ENCODE assay signal across 1 cellular context in the genomic region with DNA sequence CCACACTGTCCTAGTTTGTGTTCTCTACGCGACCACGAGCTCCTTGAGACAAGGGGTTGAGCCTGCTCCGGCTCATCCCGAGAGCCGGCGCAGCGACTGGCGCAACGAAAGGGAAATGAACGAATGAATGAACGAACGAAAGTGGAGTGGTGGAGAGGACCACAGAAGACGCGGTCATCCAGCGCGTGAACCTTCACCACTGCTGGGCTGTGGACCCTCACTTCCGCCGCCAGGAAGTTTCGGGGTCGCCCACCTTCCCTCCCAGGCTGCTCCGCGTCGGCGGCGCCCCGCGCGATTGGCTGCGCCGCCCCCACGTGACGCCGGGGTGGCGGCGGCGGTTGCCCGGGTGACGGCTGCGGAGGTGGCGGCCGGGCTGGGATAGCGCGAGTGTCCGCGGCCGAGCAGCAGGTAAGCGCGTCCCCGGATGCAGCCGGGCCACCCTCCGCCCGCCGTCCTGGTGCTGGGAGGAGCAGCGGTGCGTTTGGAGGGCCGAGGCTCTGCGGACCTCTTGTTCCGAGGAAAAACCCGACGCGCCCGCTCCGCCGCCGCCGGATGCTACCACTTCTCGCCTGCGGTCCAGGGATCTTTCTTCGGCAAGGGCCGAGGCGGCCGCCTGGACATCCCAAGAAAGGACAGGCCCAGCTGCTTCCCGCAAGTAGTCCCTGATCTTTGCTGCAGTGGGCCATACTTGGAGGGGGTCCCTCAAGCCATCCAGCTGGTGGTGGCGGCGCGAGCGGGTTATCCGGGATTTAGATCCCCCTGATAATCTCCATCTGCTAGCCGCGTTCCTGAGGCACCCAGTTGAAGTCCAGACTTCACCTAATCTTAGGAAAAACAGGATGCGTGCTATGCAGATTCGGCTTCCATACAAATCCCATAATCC.
A peak's percentile ranks its signal among the peaks of the same experiment; 100 is the strongest.
TF ChIP-seq lines count a peak whose summit lies in the region.

A gene with protein sequence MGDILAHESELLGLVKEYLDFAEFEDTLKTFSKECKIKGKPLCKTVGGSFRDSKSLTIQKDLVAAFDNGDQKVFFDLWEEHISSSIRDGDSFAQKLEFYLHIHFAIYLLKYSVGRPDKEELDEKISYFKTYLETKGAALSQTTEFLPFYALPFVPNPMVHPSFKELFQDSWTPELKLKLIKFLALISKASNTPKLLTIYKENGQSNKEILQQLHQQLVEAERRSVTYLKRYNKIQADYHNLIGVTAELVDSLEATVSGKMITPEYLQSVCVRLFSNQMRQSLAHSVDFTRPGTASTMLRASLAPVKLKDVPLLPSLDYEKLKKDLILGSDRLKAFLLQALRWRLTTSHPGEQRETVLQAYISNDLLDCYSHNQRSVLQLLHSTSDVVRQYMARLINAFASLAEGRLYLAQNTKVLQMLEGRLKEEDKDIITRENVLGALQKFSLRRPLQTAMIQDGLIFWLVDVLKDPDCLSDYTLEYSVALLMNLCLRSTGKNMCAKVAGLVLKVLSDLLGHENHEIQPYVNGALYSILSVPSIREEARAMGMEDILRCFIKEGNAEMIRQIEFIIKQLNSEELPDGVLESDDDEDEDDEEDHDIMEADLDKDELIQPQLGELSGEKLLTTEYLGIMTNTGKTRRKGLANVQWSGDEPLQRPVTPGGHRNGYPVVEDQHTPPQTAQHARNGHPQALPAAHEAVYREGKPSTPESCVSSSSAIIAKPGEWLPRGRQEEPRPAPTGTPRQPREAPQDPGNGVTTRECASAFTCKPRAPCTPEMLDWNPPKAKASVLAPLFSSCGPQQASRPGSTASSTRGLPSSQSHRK (plus strand): TSS at position 341 of the 883 bp plus-strand sequence. CDS start 7,608 bp downstream, outside the sequence.

TF ChIP-seq in HepG2, 621 proteins besides CTCF, POLR2A, EP300 and RAD21 (continued from another document and continues in another):
- TF ChIP-seq, protein P1, sequence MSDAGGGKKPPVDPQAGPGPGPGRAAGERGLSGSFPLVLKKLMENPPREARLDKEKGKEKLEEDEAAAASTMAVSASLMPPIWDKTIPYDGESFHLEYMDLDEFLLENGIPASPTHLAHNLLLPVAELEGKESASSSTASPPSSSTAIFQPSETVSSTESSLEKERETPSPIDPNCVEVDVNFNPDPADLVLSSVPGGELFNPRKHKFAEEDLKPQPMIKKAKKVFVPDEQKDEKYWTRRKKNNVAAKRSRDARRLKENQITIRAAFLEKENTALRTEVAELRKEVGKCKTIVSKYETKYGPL (CRISPR knock-in tag; IDR thresholded peaks at IDR 0.05): 0 out of 2 replicates have a peak, but pooled peaks have one; percentile 59
- TF ChIP-seq ZNF333 (CRISPR knock-in tag; IDR thresholded peaks at IDR 0.05; ENCODE audit: borderline replicate concordance) (no peak; the same call in 1 of the 2 replicates), TRIM24 (CRISPR knock-in tag; IDR thresholded peaks at IDR 0.05) (no peak), PCBP2 (optimal IDR thresholded peaks at IDR 0.05; ENCODE audit: low read depth, low read length, poor library complexity, severe bottlenecking) (no peak), ZNF33A (CRISPR knock-in tag; IDR thresholded peaks at IDR 0.05; ENCODE audit: borderline replicate concordance) (no peak), ZNF546 (CRISPR knock-in tag; conservative IDR thresholded peaks at IDR 0.05) (no peak), SMAD3 (CRISPR knock-in tag; IDR thresholded peaks at IDR 0.05) (peak; percentile 37; the same call in 1 of the 2 replicates), RFX5 (IDR thresholded peaks at IDR 0.05; ENCODE audit: low read depth, low read length) (no peak), ZNF446 (CRISPR knock-in tag; IDR thresholded peaks at IDR 0.05) (no peak), MEIS1 (CRISPR knock-in tag; IDR thresholded peaks at IDR 0.05; ENCODE audit: borderline replicate concordance) (peak; percentile 67), EZH2 (conservative IDR thresholded peaks at IDR 0.05; ENCODE audit: low read depth, low read length) (no peak), ZNF761 (CRISPR knock-in tag; conservative IDR thresholded peaks at IDR 0.05) (peak; percentile 85), RXRA (CRISPR knock-in tag; IDR thresholded peaks at IDR 0.05) (peak; percentile 28; the same call in 1 of the 2 replicates), MED8 (CRISPR knock-in tag; IDR thresholded peaks at IDR 0.05; ENCODE audit: insufficient replicate concordance) (peak; percentile 62), ZSCAN9 (CRISPR knock-in tag; IDR thresholded peaks at IDR 0.05; ENCODE audit: borderline replicate concordance) (0 out of 2 replicates have a peak, but pooled peaks have one; percentile 21), KDM5B (CRISPR knock-in tag; IDR thresholded peaks at IDR 0.05; ENCODE audit: borderline replicate concordance) (peak; percentile 88), ZBTB38 (CRISPR knock-in tag; IDR thresholded peaks at IDR 0.05) (peak; percentile 88; the same call in 1 of the 2 replicates), GATA4 (IDR thresholded peaks at IDR 0.05; ENCODE audit: borderline replicate concordance, low read depth) (0 out of 2 replicates have a peak, but pooled peaks have one; percentile 25), ZNF468 (CRISPR knock-in tag; IDR thresholded peaks at IDR 0.05) (0 out of 2 replicates have a peak, but pooled peaks have one; percentile 45), ZNF724P (CRISPR knock-in tag; IDR thresholded peaks at IDR 0.05; ENCODE audit: borderline replicate concordance) (no peak), JUNB (CRISPR knock-in tag; IDR thresholded peaks at IDR 0.05; ENCODE audit: borderline replicate concordance) (no peak)
- TF ChIP-seq, protein P2, sequence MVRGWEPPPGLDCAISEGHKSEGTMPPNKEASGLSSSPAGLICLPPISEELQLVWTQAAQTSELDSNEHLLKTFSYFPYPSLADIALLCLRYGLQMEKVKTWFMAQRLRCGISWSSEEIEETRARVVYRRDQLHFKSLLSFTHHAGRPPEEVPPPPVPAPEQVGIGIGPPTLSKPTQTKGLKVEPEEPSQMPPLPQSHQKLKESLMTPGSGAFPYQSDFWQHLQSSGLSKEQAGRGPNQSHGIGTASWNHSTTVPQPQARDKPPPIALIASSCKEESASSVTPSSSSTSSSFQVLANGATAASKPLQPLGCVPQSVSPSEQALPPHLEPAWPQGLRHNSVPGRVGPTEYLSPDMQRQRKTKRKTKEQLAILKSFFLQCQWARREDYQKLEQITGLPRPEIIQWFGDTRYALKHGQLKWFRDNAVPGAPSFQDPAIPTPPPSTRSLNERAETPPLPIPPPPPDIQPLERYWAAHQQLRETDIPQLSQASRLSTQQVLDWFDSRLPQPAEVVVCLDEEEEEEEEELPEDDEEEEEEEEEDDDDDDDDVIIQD (CRISPR knock-in tag; IDR thresholded peaks at IDR 0.05; ENCODE audit: low read depth): no peak
- TF ChIP-seq, protein P3, sequence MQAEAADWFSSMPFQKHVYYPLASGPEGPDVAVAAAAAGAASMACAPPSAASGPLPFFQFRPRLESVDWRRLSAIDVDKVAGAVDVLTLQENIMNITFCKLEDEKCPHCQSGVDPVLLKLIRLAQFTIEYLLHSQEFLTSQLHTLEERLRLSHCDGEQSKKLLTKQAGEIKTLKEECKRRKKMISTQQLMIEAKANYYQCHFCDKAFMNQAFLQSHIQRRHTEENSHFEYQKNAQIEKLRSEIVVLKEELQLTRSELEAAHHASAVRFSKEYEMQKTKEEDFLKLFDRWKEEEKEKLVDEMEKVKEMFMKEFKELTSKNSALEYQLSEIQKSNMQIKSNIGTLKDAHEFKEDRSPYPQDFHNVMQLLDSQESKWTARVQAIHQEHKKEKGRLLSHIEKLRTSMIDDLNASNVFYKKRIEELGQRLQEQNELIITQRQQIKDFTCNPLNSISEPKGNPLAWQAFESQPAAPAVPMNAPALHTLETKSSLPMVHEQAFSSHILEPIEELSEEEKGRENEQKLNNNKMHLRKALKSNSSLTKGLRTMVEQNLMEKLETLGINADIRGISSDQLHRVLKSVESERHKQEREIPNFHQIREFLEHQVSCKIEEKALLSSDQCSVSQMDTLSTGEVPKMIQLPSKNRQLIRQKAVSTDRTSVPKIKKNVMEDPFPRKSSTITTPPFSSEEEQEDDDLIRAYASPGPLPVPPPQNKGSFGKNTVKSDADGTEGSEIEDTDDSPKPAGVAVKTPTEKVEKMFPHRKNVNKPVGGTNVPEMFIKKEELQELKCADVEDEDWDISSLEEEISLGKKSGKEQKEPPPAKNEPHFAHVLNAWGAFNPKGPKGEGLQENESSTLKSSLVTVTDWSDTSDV (CRISPR knock-in tag; IDR thresholded peaks at IDR 0.05): 0 out of 2 replicates have a peak, but pooled peaks have one; percentile 17
- TF ChIP-seq, protein P4, sequence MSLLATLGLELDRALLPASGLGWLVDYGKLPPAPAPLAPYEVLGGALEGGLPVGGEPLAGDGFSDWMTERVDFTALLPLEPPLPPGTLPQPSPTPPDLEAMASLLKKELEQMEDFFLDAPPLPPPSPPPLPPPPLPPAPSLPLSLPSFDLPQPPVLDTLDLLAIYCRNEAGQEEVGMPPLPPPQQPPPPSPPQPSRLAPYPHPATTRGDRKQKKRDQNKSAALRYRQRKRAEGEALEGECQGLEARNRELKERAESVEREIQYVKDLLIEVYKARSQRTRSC (CRISPR knock-in tag; IDR thresholded peaks at IDR 0.05; ENCODE audit: low read depth): 0 out of 2 replicates have a peak, but pooled peaks have one; percentile 77
- TF ChIP-seq, protein P5, sequence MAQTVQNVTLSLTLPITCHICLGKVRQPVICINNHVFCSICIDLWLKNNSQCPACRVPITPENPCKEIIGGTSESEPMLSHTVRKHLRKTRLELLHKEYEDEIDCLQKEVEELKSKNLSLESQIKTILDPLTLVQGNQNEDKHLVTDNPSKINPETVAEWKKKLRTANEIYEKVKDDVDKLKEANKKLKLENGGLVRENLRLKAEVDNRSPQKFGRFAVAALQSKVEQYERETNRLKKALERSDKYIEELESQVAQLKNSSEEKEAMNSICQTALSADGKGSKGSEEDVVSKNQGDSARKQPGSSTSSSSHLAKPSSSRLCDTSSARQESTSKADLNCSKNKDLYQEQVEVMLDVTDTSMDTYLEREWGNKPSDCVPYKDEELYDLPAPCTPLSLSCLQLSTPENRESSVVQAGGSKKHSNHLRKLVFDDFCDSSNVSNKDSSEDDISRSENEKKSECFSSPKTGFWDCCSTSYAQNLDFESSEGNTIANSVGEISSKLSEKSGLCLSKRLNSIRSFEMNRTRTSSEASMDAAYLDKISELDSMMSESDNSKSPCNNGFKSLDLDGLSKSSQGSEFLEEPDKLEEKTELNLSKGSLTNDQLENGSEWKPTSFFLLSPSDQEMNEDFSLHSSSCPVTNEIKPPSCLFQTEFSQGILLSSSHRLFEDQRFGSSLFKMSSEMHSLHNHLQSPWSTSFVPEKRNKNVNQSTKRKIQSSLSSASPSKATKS (CRISPR knock-in tag; IDR thresholded peaks at IDR 0.05): no peak
- TF ChIP-seq, protein P6, sequence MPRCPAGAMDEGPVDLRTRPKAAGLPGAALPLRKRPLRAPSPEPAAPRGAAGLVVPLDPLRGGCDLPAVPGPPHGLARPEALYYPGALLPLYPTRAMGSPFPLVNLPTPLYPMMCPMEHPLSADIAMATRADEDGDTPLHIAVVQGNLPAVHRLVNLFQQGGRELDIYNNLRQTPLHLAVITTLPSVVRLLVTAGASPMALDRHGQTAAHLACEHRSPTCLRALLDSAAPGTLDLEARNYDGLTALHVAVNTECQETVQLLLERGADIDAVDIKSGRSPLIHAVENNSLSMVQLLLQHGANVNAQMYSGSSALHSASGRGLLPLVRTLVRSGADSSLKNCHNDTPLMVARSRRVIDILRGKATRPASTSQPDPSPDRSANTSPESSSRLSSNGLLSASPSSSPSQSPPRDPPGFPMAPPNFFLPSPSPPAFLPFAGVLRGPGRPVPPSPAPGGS (CRISPR knock-in tag; IDR thresholded peaks at IDR 0.05): no peak
- TF ChIP-seq, protein P7, sequence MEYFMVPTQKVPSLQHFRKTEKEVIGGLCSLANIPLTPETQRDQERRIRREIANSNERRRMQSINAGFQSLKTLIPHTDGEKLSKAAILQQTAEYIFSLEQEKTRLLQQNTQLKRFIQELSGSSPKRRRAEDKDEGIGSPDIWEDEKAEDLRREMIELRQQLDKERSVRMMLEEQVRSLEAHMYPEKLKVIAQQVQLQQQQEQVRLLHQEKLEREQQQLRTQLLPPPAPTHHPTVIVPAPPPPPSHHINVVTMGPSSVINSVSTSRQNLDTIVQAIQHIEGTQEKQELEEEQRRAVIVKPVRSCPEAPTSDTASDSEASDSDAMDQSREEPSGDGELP (IDR thresholded peaks at IDR 0.05; ENCODE audit: borderline replicate concordance, low read depth): peak; percentile 29; the same call in 1 of the 2 replicates
- TF ChIP-seq, protein P8, sequence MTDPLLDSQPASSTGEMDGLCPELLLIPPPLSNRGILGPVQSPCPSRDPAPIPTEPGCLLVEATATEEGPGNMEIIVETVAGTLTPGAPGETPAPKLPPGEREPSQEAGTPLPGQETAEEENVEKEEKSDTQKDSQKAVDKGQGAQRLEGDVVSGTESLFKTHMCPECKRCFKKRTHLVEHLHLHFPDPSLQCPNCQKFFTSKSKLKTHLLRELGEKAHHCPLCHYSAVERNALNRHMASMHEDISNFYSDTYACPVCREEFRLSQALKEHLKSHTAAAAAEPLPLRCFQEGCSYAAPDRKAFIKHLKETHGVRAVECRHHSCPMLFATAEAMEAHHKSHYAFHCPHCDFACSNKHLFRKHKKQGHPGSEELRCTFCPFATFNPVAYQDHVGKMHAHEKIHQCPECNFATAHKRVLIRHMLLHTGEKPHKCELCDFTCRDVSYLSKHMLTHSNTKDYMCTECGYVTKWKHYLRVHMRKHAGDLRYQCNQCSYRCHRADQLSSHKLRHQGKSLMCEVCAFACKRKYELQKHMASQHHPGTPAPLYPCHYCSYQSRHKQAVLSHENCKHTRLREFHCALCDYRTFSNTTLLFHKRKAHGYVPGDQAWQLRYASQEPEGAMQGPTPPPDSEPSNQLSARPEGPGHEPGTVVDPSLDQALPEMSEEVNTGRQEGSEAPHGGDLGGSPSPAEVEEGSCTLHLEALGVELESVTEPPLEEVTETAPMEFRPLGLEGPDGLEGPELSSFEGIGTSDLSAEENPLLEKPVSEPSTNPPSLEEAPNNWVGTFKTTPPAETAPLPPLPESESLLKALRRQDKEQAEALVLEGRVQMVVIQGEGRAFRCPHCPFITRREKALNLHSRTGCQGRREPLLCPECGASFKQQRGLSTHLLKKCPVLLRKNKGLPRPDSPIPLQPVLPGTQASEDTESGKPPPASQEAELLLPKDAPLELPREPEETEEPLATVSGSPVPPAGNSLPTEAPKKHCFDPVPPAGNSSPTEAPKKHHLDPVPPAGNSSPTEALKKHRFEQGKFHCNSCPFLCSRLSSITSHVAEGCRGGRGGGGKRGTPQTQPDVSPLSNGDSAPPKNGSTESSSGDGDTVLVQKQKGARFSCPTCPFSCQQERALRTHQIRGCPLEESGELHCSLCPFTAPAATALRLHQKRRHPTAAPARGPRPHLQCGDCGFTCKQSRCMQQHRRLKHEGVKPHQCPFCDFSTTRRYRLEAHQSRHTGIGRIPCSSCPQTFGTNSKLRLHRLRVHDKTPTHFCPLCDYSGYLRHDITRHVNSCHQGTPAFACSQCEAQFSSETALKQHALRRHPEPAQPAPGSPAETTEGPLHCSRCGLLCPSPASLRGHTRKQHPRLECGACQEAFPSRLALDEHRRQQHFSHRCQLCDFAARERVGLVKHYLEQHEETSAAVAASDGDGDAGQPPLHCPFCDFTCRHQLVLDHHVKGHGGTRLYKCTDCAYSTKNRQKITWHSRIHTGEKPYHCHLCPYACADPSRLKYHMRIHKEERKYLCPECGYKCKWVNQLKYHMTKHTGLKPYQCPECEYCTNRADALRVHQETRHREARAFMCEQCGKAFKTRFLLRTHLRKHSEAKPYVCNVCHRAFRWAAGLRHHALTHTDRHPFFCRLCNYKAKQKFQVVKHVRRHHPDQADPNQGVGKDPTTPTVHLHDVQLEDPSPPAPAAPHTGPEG (CRISPR knock-in tag; IDR thresholded peaks at IDR 0.05): no peak; the same call in 1 of the 2 replicates
